ENCODE assay signal across 1 cellular context in the genomic region with DNA sequence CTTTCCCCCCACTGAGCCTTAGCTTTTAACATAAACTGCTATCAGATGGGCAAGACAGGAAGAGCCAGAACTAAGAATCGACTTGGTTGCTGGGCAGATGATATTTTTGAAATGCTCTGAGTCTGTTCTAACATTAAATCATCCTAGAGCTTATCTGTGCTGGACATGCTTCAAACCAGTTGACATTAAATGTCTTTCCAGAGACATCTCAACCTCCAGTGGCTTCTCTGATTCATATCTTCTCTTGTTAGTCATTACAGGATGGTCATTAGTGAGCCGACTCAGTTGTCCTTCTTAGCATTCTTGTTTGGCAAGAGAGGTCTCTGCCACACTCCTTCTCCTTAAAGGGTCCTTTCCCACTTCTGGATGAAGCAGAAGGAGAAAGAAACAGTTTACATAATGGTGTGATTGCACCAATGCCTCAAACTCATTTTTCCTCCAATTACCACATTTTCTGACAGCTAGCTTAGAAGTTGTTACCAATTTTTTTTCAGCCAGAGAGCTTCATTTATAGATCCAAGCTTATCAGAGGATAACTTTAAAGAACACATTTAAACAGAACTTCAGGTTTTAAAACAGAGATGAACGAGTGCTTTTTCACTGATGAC.
TF ChIP-seq lines count a peak whose summit lies in the region.

No MANE protein-coding gene starts in this region.

TF ChIP-seq in K562, 482 proteins besides CTCF, POLR2A, EP300 and RAD21 (continued from another document and continues in another):
- TF ChIP-seq EZH2 (IDR thresholded peaks at IDR 0.05; ENCODE audit: borderline replicate concordance, low read depth, low read length) (no peak), CTBP1 (IDR thresholded peaks at IDR 0.05; ENCODE audit: borderline replicate concordance) (peak; percentile 58; the same call in 1 of the 2 replicates), CBX2 (IDR thresholded peaks at IDR 0.05; ENCODE audit: insufficient read depth, low read length, poor library complexity, severe bottlenecking) (no peak), NCOA4 (IDR thresholded peaks at IDR 0.05; ENCODE audit: partially characterized antibody) (no peak), MAZ (CRISPR knock-in tag; conservative IDR thresholded peaks at IDR 0.05 in 1 of 2, IDR thresholded peaks at IDR 0.05 in 1 of 2) (0 out of 4 replicates have a peak, but pooled peaks of 1 of the 2 experiments have one; percentile 12), MCM7 (IDR thresholded peaks at IDR 0.05) (no peak), U2AF2 (optimal IDR thresholded peaks at IDR 0.05; ENCODE audit: low read depth, low read length) (no peak), CEBPB (tag; IDR thresholded peaks at IDR 0.05) (no peak), ZNF551 (CRISPR knock-in tag; IDR thresholded peaks at IDR 0.05) (no peak), PHTF2 (CRISPR knock-in tag; IDR thresholded peaks at IDR 0.05) (no peak), TAL1 (IDR thresholded peaks at IDR 0.05) (peak; percentile 73), CXXC5 (CRISPR knock-in tag; IDR thresholded peaks at IDR 0.05) (no peak), TEAD4 (IDR thresholded peaks at IDR 0.05; ENCODE audit: low read length) (peak; percentile 86), TEAD4 (CRISPR knock-in tag; IDR thresholded peaks at IDR 0.05; ENCODE audit: borderline replicate concordance) (no peak)
- TF ChIP-seq, protein P1, sequence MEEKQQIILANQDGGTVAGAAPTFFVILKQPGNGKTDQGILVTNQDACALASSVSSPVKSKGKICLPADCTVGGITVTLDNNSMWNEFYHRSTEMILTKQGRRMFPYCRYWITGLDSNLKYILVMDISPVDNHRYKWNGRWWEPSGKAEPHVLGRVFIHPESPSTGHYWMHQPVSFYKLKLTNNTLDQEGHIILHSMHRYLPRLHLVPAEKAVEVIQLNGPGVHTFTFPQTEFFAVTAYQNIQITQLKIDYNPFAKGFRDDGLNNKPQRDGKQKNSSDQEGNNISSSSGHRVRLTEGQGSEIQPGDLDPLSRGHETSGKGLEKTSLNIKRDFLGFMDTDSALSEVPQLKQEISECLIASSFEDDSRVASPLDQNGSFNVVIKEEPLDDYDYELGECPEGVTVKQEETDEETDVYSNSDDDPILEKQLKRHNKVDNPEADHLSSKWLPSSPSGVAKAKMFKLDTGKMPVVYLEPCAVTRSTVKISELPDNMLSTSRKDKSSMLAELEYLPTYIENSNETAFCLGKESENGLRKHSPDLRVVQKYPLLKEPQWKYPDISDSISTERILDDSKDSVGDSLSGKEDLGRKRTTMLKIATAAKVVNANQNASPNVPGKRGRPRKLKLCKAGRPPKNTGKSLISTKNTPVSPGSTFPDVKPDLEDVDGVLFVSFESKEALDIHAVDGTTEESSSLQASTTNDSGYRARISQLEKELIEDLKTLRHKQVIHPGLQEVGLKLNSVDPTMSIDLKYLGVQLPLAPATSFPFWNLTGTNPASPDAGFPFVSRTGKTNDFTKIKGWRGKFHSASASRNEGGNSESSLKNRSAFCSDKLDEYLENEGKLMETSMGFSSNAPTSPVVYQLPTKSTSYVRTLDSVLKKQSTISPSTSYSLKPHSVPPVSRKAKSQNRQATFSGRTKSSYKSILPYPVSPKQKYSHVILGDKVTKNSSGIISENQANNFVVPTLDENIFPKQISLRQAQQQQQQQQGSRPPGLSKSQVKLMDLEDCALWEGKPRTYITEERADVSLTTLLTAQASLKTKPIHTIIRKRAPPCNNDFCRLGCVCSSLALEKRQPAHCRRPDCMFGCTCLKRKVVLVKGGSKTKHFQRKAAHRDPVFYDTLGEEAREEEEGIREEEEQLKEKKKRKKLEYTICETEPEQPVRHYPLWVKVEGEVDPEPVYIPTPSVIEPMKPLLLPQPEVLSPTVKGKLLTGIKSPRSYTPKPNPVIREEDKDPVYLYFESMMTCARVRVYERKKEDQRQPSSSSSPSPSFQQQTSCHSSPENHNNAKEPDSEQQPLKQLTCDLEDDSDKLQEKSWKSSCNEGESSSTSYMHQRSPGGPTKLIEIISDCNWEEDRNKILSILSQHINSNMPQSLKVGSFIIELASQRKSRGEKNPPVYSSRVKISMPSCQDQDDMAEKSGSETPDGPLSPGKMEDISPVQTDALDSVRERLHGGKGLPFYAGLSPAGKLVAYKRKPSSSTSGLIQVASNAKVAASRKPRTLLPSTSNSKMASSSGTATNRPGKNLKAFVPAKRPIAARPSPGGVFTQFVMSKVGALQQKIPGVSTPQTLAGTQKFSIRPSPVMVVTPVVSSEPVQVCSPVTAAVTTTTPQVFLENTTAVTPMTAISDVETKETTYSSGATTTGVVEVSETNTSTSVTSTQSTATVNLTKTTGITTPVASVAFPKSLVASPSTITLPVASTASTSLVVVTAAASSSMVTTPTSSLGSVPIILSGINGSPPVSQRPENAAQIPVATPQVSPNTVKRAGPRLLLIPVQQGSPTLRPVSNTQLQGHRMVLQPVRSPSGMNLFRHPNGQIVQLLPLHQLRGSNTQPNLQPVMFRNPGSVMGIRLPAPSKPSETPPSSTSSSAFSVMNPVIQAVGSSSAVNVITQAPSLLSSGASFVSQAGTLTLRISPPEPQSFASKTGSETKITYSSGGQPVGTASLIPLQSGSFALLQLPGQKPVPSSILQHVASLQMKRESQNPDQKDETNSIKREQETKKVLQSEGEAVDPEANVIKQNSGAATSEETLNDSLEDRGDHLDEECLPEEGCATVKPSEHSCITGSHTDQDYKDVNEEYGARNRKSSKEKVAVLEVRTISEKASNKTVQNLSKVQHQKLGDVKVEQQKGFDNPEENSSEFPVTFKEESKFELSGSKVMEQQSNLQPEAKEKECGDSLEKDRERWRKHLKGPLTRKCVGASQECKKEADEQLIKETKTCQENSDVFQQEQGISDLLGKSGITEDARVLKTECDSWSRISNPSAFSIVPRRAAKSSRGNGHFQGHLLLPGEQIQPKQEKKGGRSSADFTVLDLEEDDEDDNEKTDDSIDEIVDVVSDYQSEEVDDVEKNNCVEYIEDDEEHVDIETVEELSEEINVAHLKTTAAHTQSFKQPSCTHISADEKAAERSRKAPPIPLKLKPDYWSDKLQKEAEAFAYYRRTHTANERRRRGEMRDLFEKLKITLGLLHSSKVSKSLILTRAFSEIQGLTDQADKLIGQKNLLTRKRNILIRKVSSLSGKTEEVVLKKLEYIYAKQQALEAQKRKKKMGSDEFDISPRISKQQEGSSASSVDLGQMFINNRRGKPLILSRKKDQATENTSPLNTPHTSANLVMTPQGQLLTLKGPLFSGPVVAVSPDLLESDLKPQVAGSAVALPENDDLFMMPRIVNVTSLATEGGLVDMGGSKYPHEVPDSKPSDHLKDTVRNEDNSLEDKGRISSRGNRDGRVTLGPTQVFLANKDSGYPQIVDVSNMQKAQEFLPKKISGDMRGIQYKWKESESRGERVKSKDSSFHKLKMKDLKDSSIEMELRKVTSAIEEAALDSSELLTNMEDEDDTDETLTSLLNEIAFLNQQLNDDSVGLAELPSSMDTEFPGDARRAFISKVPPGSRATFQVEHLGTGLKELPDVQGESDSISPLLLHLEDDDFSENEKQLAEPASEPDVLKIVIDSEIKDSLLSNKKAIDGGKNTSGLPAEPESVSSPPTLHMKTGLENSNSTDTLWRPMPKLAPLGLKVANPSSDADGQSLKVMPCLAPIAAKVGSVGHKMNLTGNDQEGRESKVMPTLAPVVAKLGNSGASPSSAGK (IDR thresholded peaks at IDR 0.05) = no peak
- TF ChIP-seq, protein P2, sequence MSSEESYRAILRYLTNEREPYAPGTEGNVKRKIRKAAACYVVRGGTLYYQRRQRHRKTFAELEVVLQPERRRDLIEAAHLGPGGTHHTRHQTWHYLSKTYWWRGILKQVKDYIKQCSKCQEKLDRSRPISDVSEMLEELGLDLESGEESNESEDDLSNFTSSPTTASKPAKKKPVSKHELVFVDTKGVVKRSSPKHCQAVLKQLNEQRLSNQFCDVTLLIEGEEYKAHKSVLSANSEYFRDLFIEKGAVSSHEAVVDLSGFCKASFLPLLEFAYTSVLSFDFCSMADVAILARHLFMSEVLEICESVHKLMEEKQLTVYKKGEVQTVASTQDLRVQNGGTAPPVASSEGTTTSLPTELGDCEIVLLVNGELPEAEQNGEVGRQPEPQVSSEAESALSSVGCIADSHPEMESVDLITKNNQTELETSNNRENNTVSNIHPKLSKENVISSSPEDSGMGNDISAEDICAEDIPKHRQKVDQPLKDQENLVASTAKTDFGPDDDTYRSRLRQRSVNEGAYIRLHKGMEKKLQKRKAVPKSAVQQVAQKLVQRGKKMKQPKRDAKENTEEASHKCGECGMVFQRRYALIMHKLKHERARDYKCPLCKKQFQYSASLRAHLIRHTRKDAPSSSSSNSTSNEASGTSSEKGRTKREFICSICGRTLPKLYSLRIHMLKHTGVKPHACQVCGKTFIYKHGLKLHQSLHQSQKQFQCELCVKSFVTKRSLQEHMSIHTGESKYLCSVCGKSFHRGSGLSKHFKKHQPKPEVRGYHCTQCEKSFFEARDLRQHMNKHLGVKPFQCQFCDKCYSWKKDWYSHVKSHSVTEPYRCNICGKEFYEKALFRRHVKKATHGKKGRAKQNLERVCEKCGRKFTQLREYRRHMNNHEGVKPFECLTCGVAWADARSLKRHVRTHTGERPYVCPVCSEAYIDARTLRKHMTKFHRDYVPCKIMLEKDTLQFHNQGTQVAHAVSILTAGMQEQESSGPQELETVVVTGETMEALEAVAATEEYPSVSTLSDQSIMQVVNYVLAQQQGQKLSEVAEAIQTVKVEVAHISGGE (CRISPR knock-in tag; IDR thresholded peaks at IDR 0.05) = no peak
- TF ChIP-seq, protein P3, sequence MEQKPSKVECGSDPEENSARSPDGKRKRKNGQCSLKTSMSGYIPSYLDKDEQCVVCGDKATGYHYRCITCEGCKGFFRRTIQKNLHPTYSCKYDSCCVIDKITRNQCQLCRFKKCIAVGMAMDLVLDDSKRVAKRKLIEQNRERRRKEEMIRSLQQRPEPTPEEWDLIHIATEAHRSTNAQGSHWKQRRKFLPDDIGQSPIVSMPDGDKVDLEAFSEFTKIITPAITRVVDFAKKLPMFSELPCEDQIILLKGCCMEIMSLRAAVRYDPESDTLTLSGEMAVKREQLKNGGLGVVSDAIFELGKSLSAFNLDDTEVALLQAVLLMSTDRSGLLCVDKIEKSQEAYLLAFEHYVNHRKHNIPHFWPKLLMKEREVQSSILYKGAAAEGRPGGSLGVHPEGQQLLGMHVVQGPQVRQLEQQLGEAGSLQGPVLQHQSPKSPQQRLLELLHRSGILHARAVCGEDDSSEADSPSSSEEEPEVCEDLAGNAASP (IDR thresholded peaks at IDR 0.05) = no peak
- TF ChIP-seq, protein P4, sequence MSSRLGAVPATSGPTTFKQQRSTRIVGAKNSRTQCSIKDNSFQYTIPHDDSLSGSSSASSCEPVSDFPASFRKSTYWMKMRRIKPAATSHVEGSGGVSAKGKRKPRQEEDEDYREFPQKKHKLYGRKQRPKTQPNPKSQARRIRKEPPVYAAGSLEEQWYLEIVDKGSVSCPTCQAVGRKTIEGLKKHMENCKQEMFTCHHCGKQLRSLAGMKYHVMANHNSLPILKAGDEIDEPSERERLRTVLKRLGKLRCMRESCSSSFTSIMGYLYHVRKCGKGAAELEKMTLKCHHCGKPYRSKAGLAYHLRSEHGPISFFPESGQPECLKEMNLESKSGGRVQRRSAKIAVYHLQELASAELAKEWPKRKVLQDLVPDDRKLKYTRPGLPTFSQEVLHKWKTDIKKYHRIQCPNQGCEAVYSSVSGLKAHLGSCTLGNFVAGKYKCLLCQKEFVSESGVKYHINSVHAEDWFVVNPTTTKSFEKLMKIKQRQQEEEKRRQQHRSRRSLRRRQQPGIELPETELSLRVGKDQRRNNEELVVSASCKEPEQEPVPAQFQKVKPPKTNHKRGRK (tag; IDR thresholded peaks at IDR 0.05) = no peak
- TF ChIP-seq, protein P5, sequence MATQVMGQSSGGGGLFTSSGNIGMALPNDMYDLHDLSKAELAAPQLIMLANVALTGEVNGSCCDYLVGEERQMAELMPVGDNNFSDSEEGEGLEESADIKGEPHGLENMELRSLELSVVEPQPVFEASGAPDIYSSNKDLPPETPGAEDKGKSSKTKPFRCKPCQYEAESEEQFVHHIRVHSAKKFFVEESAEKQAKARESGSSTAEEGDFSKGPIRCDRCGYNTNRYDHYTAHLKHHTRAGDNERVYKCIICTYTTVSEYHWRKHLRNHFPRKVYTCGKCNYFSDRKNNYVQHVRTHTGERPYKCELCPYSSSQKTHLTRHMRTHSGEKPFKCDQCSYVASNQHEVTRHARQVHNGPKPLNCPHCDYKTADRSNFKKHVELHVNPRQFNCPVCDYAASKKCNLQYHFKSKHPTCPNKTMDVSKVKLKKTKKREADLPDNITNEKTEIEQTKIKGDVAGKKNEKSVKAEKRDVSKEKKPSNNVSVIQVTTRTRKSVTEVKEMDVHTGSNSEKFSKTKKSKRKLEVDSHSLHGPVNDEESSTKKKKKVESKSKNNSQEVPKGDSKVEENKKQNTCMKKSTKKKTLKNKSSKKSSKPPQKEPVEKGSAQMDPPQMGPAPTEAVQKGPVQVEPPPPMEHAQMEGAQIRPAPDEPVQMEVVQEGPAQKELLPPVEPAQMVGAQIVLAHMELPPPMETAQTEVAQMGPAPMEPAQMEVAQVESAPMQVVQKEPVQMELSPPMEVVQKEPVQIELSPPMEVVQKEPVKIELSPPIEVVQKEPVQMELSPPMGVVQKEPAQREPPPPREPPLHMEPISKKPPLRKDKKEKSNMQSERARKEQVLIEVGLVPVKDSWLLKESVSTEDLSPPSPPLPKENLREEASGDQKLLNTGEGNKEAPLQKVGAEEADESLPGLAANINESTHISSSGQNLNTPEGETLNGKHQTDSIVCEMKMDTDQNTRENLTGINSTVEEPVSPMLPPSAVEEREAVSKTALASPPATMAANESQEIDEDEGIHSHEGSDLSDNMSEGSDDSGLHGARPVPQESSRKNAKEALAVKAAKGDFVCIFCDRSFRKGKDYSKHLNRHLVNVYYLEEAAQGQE (CRISPR knock-in tag; IDR thresholded peaks at IDR 0.05; ENCODE audit: low read depth) = no peak
- TF ChIP-seq, protein P6, sequence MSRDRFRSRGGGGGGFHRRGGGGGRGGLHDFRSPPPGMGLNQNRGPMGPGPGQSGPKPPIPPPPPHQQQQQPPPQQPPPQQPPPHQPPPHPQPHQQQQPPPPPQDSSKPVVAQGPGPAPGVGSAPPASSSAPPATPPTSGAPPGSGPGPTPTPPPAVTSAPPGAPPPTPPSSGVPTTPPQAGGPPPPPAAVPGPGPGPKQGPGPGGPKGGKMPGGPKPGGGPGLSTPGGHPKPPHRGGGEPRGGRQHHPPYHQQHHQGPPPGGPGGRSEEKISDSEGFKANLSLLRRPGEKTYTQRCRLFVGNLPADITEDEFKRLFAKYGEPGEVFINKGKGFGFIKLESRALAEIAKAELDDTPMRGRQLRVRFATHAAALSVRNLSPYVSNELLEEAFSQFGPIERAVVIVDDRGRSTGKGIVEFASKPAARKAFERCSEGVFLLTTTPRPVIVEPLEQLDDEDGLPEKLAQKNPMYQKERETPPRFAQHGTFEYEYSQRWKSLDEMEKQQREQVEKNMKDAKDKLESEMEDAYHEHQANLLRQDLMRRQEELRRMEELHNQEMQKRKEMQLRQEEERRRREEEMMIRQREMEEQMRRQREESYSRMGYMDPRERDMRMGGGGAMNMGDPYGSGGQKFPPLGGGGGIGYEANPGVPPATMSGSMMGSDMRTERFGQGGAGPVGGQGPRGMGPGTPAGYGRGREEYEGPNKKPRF (IDR thresholded peaks at IDR 0.05; ENCODE audit: low read depth, low read length) = no peak
- TF ChIP-seq, protein P7, sequence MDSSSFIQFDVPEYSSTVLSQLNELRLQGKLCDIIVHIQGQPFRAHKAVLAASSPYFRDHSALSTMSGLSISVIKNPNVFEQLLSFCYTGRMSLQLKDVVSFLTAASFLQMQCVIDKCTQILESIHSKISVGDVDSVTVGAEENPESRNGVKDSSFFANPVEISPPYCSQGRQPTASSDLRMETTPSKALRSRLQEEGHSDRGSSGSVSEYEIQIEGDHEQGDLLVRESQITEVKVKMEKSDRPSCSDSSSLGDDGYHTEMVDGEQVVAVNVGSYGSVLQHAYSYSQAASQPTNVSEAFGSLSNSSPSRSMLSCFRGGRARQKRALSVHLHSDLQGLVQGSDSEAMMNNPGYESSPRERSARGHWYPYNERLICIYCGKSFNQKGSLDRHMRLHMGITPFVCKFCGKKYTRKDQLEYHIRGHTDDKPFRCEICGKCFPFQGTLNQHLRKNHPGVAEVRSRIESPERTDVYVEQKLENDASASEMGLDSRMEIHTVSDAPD (CRISPR knock-in tag; IDR thresholded peaks at IDR 0.05) = no peak
